In genomic region chr10:62278461-62278910, GRCh38 we compare ENCODE assay signal across 16 cellular contexts. TPM values are rescaled to one million over a fixed set of nuclear protein-coding genes. Genes with fewer than 3 reads are reported as not detected.
DNase-seq lines count a peak whose midpoint lies in the region; TF ChIP-seq lines count a peak whose summit lies in the region.
"Had no signal": no experiment of that assay in that cellular context is flagged by ENCODE, and none has a peak within 500 bp of the region (broad histone marks: within the 10 kb centered on the region; RNA-seq: fewer than 3 reads in every experiment).

No MANE protein-coding gene starts in this region.

- H3K4me1 Mint-ChIP-seq in endothelial cell (ENCODE audit: unreplicated experiment): peaks cover 3% of the 10 kb centered on the region
- H3K4me1 Mint-ChIP-seq: B cell had no signal

- no peaks in the 10 kb centered on the region for H3K9me3 Mint-ChIP-seq in endothelial cell (ENCODE audit: unreplicated experiment)
- H3K9me3 Mint-ChIP-seq: activated T-helper 1 cell treated with anti-CD3 and anti-CD28 coated beads, Interleukin-12 subunit alpha, Interleukin-12 subunit beta, Interleukin-2, Interleukin-4 antibody, amounts not matched to agents 30 ng/mL and 10 ng/mL and 1 ng/mL, durations not matched to agents 14 hours and 24 hours and 36 hours had no signal

- H3K27me3 ChIP-seq in BJ (ENCODE audit: control insufficient read depth, insufficient read depth, low read length) (no peaks in the 10 kb centered on the region), osteoblast (ENCODE audit: insufficient read depth, low read length) (no peaks in the 10 kb centered on the region)
- H3K27me3 ChIP-seq: gastroesophageal sphincter, ovary had no signal

- POLR2A ChIA-PET in BJ (lab: Charles Lee): no interaction called here

- H3K4me3 ChIP-seq in BJ (ENCODE audit: low read depth, low read length) (no peak overlapping the region), osteoblast (ENCODE audit: insufficient read depth, low read length) (no peak overlapping the region)
- H3K4me3 ChIP-seq: gastroesophageal sphincter, left ventricle myocardium inferior, ovary had no signal

- CTCF ChIA-PET in BJ (lab: Yijun Ruan, JAX): no interaction called here

- H3K4me3 Mint-ChIP-seq in endothelial cell (ENCODE audit: unreplicated experiment): no peak overlapping the region
- H3K4me3 Mint-ChIP-seq: activated T-helper 1 cell treated with anti-CD3 and anti-CD28 coated beads, Interleukin-12 subunit alpha, Interleukin-12 subunit beta, Interleukin-2, Interleukin-4 antibody, amounts not matched to agents 30 ng/mL and 10 ng/mL and 1 ng/mL, durations not matched to agents 14 hours and 24 hours and 36 hours; B cell had no signal

- H3K36me3 ChIP-seq in BJ (ENCODE audit: control insufficient read depth, insufficient read depth, low read length) (no peaks in the 10 kb centered on the region), osteoblast (ENCODE audit: insufficient read depth, low read length) (no peaks in the 10 kb centered on the region)
- H3K36me3 ChIP-seq: gastroesophageal sphincter, left ventricle myocardium inferior, ovary had no signal

- no peaks in the 10 kb centered on the region for H3K9me3 ChIP-seq in osteoblast (ENCODE audit: low read depth, low read length)
- H3K9me3 ChIP-seq: gastroesophageal sphincter, left ventricle myocardium inferior, ovary had no signal

- no peaks in the 10 kb centered on the region for H4K20me1 ChIP-seq in osteoblast (ENCODE audit: insufficient read depth, low read length)

- no peak overlapping the region for H3K27ac Mint-ChIP-seq in endothelial cell (ENCODE audit: unreplicated experiment)
- H3K27ac Mint-ChIP-seq: activated T-helper 1 cell treated with anti-CD3 and anti-CD28 coated beads, Interleukin-12 subunit alpha, Interleukin-12 subunit beta, Interleukin-2, Interleukin-4 antibody, amounts not matched to agents 30 ng/mL and 10 ng/mL and 1 ng/mL, durations not matched to agents 14 hours and 24 hours and 36 hours; B cell had no signal

- peaks cover 14% of the 10 kb centered on the region for H3K4me1 ChIP-seq in osteoblast (ENCODE audit: insufficient read depth, low read length)
- H3K4me1 ChIP-seq: gastroesophageal sphincter, left ventricle myocardium inferior had no signal

- no peaks in the 10 kb centered on the region for H3K27me3 Mint-ChIP-seq in endothelial cell (ENCODE audit: unreplicated experiment)

- no peak overlapping the region for H2AFZ ChIP-seq in osteoblast (ENCODE audit: low read length)

- peak overlapping the region; percentile 8 for H3K4me2 ChIP-seq in osteoblast (ENCODE audit: insufficient read depth, low read length)

- H3K79me2 ChIP-seq in osteoblast (ENCODE audit: insufficient read depth, low read length): no peaks in the 10 kb centered on the region

- H3K27ac ChIP-seq in osteoblast (ENCODE audit: low read depth, low read length): peak overlapping the region; percentile 3
- H3K27ac ChIP-seq: gastroesophageal sphincter, left ventricle myocardium inferior, ovary had no signal

- TF ChIP-seq CTCF in BJ (IDR thresholded peaks at IDR 0.05; ENCODE audit: insufficient read depth, low read depth, low read length): no peak
- TF ChIP-seq CTCF in osteoblast (IDR thresholded peaks at IDR 0.05; ENCODE audit: extremely low read depth, low read depth, low read length): no peak
- no peak for TF ChIP-seq CTCF in endothelial cell (IDR thresholded peaks at IDR 0.05; ENCODE audit: unreplicated experiment)

- DNase-seq in BJ (ENCODE audit: low read depth) (peak; percentile 61), M059J (ENCODE audit: low read depth) (peak; percentile 24), epidermal melanocyte (ENCODE audit: insufficient read length, low spot score) (peak; percentile 31), osteoblast (ENCODE audit: insufficient read length, low spot score, missing footprints) (peak; percentile 66), germinal center (ENCODE audit: low spot score) (no peak), endothelial cell (ENCODE audit: low spot score) (no peak)
- DNase-seq in effector CD4-positive, alpha-beta T cell: no peak
- DNase-seq in stimulated activated CD4-positive, alpha-beta T cell treated with anti-CD3 and anti-CD28 coated beads, Interleukin-2, amount 100 ng/mL, for 48 hours: no peak
- DNase-seq: left ventricle myocardium inferior, NCI-H1930, NCI-H510A treated with DMSO at 0.1 percent for 48 hours, ovary, SIG-M5 had no signal

- no peaks in the 10 kb centered on the region for H3K36me3 Mint-ChIP-seq in endothelial cell (ENCODE audit: low read depth, unreplicated experiment)

RNA-seq across cellular contexts. Expression of gene RTKN2, which starts 9.8 kb away (rescaled TPM):
- 1.5 and 3.1 TPM in 2 replicates for polyA plus RNA-seq in BJ (2011; rRNA removed)
- 1.6 and 2.0 TPM in 2 replicates for polyA minus RNA-seq in BJ (2011; rRNA and poly(A)+ RNA removed)
- 7.9 and 8.4 TPM in 2 replicates for total RNA-seq in M059J (2014; rRNA removed; shearing (Covaris generic))
- total RNA-seq in osteoblast: 7.7 and 8.0 TPM in 2 replicates
- 1.7 TPM for total RNA-seq in endothelial cell (ENCODE audit: unreplicated experiment)
- total RNA-seq: gastroesophageal sphincter, left ventricle myocardium inferior had no signal

Comparison
In these comparisons a context has a peak if more than half of its experiments do, and no peak if none do; other contexts are left out.
1. DNase-seq: peak in BJ (single experiment), M059J (single experiment), epidermal melanocyte (single experiment) and osteoblast (single experiment); none in effector CD4-positive, alpha-beta T cell (single experiment), germinal center (single experiment), endothelial cell (single experiment) and stimulated activated CD4-positive, alpha-beta T cell treated with anti-CD3 and anti-CD28 coated beads, Interleukin-2, amount 100 ng/mL, for 48 hours (0 of 2).